ENCODE assay signal across 1 cellular context in genomic region chr6:150150821-150151646, GRCh38.
TF ChIP-seq lines count a peak whose summit lies in the region.

No MANE protein-coding gene starts in this region.

TF ChIP-seq in K562, 482 proteins besides CTCF, POLR2A, EP300 and RAD21 (continued from another document and continues in another):
- TF ChIP-seq LEF1 (IDR thresholded peaks at IDR 0.05) (peak; percentile 94), GTF2F1 (IDR thresholded peaks at IDR 0.05; ENCODE audit: low read depth, low read length) (no peak; the same call in 1 of the 2 replicates), CREB3 (tag; conservative IDR thresholded peaks at IDR 0.05; ENCODE audit: low read depth) (no peak), SRSF7 (optimal IDR thresholded peaks at IDR 0.05; ENCODE audit: low read depth, low read length) (no peak), ARNT (IDR thresholded peaks at IDR 0.05) (peak; percentile 90 to 94), BRCA1 (IDR thresholded peaks at IDR 0.05) (no peak), BRCA1 (CRISPR knock-in tag; IDR thresholded peaks at IDR 0.05) (no peak), NR2F6 (CRISPR knock-in tag; IDR thresholded peaks at IDR 0.05) (no peak), HNRNPLL (IDR thresholded peaks at IDR 0.05; ENCODE audit: low read depth, low read length, poor library complexity, severe bottlenecking) (peak; percentile 45), HNRNPH1 (optimal IDR thresholded peaks at IDR 0.05; ENCODE audit: low read depth, low read length) (no peak), GATAD2A (IDR thresholded peaks at IDR 0.05) (peak; percentile 25; the same call in 1 of the 2 replicates), ZNF134 (CRISPR knock-in tag; conservative IDR thresholded peaks at IDR 0.05) (0 out of 2 replicates have a peak, but pooled peaks have one; percentile 31), TRIM24 (IDR thresholded peaks at IDR 0.05) (peak; percentile 83 to 89), MEIS2 (IDR thresholded peaks at IDR 0.05; ENCODE audit: partially characterized antibody) (peak; percentile 95), C11orf30 (IDR thresholded peaks at IDR 0.05; ENCODE audit: low read depth) (peak; percentile 36; the same call in 1 of the 2 replicates), THAP12 (CRISPR knock-in tag; IDR thresholded peaks at IDR 0.05) (0 out of 2 replicates have a peak, but pooled peaks have one; percentile 40), NRF1 (conservative IDR thresholded peaks at IDR 0.05 in 1 of 2, IDR thresholded peaks at IDR 0.05 in 1 of 2) (peak in 1 of 2 experiments; percentile 42; a peak in 3 of 4 replicates), CSDE1 (IDR thresholded peaks at IDR 0.05) (peak in 1 of 2 experiments; percentile 85; a peak in 2 of 4 replicates), ZKSCAN8 (CRISPR knock-in tag; IDR thresholded peaks at IDR 0.05) (peak; percentile 73; the same call in 1 of the 2 replicates), PURB (CRISPR knock-in tag; IDR thresholded peaks at IDR 0.05; ENCODE audit: low read depth) (no peak), MITF (IDR thresholded peaks at IDR 0.05) (0 out of 2 replicates have a peak, but pooled peaks have one; percentile 61), HMBOX1 (IDR thresholded peaks at IDR 0.05) (peak; percentile 47; the same call in 1 of the 2 replicates), ZBTB43 (CRISPR knock-in tag; IDR thresholded peaks at IDR 0.05) (no peak), ZNF655 (CRISPR knock-in tag; IDR thresholded peaks at IDR 0.05) (no peak), USF1 (CRISPR knock-in tag; IDR thresholded peaks at IDR 0.05) (no peak), ZNF512 (tag; IDR thresholded peaks at IDR 0.05) (peak; percentile 86), ZKSCAN1 (IDR thresholded peaks at IDR 0.05; ENCODE audit: low read depth, low read length) (0 out of 2 replicates have a peak, but pooled peaks have one; percentile 31), E2F8 (IDR thresholded peaks at IDR 0.05; ENCODE audit: low read depth, partially characterized antibody) (peak; percentile 81), NR0B1 (IDR thresholded peaks at IDR 0.05; ENCODE audit: partially characterized antibody) (no peak), HDAC3 (IDR thresholded peaks at IDR 0.05; ENCODE audit: borderline replicate concordance, partially characterized antibody) (peak; percentile 81), ZNF639 (CRISPR knock-in tag; conservative IDR thresholded peaks at IDR 0.05 in 1 of 2, IDR thresholded peaks at IDR 0.05 in 1 of 2) (peak in 1 of 2 experiments; percentile 19; a peak in 1 of 4 replicates), SETDB1 (IDR thresholded peaks at IDR 0.05; ENCODE audit: low read length) (no peak), PTRF (tag; IDR thresholded peaks at IDR 0.05) (no peak), TAF15 (IDR thresholded peaks at IDR 0.05; ENCODE audit: low read depth, low read length) (no peak), NR2C1 (IDR thresholded peaks at IDR 0.05) (peak; percentile 36; the same call in 1 of the 2 replicates), NR2C1 (tag; IDR thresholded peaks at IDR 0.05) (no peak), ZBTB11 (CRISPR knock-in tag; IDR thresholded peaks at IDR 0.05) (peak in 1 of 3 experiments; percentile 62; a peak in 1 of 6 replicates), KLF6 (CRISPR knock-in tag; IDR thresholded peaks at IDR 0.05; ENCODE audit: borderline replicate concordance) (peak; percentile 85; the same call in 1 of the 2 replicates), DACH1 (IDR thresholded peaks at IDR 0.05; ENCODE audit: partially characterized antibody) (no peak), GATAD2B (IDR thresholded peaks at IDR 0.05; ENCODE audit: borderline replicate concordance) (peak; percentile 58; the same call in 1 of the 2 replicates)
